Comparison of ENCODE assay signal across 1 cellular context in genomic region chr1:3776231-3777030, GRCh38.
A peak's percentile ranks its signal among the peaks of the same experiment; 100 is the strongest.
TF ChIP-seq lines count a peak whose summit lies in the region.

No MANE protein-coding gene starts in this region.

TF ChIP-seq in K562, 482 proteins besides CTCF, POLR2A, EP300 and RAD21 (continued from another document):
- TF ChIP-seq CLOCK (CRISPR knock-in tag; IDR thresholded peaks at IDR 0.05; ENCODE audit: borderline replicate concordance), result no peak
- TF ChIP-seq CHD1 (IDR thresholded peaks at IDR 0.05; ENCODE audit: low read length), result no peak
- TF ChIP-seq BRD4 (IDR thresholded peaks at IDR 0.05), result no peak
- no peak for TF ChIP-seq SRSF1 (IDR thresholded peaks at IDR 0.05; ENCODE audit: low read depth, low read length)
- TF ChIP-seq CHD4 (IDR thresholded peaks at IDR 0.05; ENCODE audit: insufficient read depth, insufficient replicate concordance, low read depth, low read length, poor library complexity, severe bottlenecking), result no peak
- no peak for TF ChIP-seq ZNF277 (CRISPR knock-in tag; IDR thresholded peaks at IDR 0.05; ENCODE audit: borderline replicate concordance)
- peak; percentile 61 for TF ChIP-seq ZFP36 (IDR thresholded peaks at IDR 0.05; ENCODE audit: low read depth, low read length, partially characterized antibody)
- TF ChIP-seq SNRNP70 (optimal IDR thresholded peaks at IDR 0.05; ENCODE audit: low read depth, low read length), result no peak
- no peak for TF ChIP-seq ZNF518B (CRISPR knock-in tag; IDR thresholded peaks at IDR 0.05)
- TF ChIP-seq E4F1 (CRISPR knock-in tag; IDR thresholded peaks at IDR 0.05; ENCODE audit: borderline replicate concordance), result 0 out of 2 replicates have a peak, but pooled peaks have one; percentile 52
- TF ChIP-seq REST (CRISPR knock-in tag; IDR thresholded peaks at IDR 0.05; ENCODE audit: low read depth), result no peak
- TF ChIP-seq TCF15 (CRISPR knock-in tag; IDR thresholded peaks at IDR 0.05), result no peak
- TF ChIP-seq NFRKB (IDR thresholded peaks at IDR 0.05; ENCODE audit: low read depth), result no peak
- no peak for TF ChIP-seq MXI1 (IDR thresholded peaks at IDR 0.05; ENCODE audit: low read depth, low read length)
